ENCODE assay signal across 15 cellular contexts in the genomic region with DNA sequence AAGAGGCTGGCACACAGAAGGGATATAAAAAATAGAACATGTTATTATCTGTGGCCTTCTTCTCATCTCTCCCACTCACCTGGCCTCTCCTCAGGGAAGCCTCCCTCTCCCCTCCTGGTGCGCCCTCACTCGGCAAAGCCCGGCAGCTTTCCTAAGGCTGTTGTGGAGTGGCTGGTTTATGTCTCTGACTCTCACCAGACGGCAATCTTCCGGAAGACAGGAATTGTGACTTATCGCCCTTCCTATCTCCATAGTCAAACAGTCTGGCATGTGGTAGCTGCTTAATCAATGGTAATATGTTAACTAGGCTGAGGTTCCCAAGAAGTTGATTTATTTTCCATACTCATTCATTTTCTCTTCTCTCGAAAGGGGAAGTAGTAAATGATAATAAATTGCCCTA.
DNase-seq lines count a peak whose midpoint lies in the region; ATAC-seq, FAIRE-seq and TF ChIP-seq lines count a peak whose summit lies in the region.
"Had no signal": no experiment of that assay in that cellular context is flagged by ENCODE, and none has a peak within 500 bp of the region (broad histone marks: within the 10 kb centered on the region; RNA-seq: fewer than 3 reads in every experiment).

No MANE protein-coding gene starts in this region.

- DNase-seq in K562 (ENCODE audit: extremely low read depth in 1 of 4, low spot score in 3 of 4) = no peak
- DNase-seq in neural crest cell (ENCODE audit: low read depth, low spot score) = no peak
- no peak for DNase-seq in Calu3
- DNase-seq in upper lobe of left lung = no peak
- DNase-seq in head of caudate nucleus = no peak
- DNase-seq: COR-L47, EL, NCI-H1436, NCI-H1930, Peyer's patch had no signal

- H3K9ac ChIP-seq in K562 (ENCODE audit: insufficient read depth in 1 of 2, low read depth in 2 of 2, low read length in 2 of 2) = no peak overlapping the region
- H3K9ac ChIP-seq: KMS-11 had no signal

- no peak for TF ChIP-seq POLR2A in K562 (conservative IDR thresholded peaks at IDR 0.05)
- TF ChIP-seq POLR2A in upper lobe of left lung (IDR thresholded peaks at IDR 0.05) = no peak

- H3K4me3 ChIP-seq in K562 = no peak overlapping the region
- no peak overlapping the region for H3K4me3 ChIP-seq in upper lobe of left lung
- H3K4me3 ChIP-seq: Peyer's patch, SJSA1 had no signal

- H3K27me3 Mint-ChIP-seq in neural crest cell (ENCODE audit: low read depth) = no peaks in the 10 kb centered on the region
- no peaks in the 10 kb centered on the region for H3K27me3 Mint-ChIP-seq in Calu3 (ENCODE audit: unreplicated experiment)

- no peak for FAIRE-seq in K562 (lab: Jason Lieb, UNC)
- FAIRE-seq: H1 had no signal

- peak overlapping the region; percentile 94 for H3K27ac Mint-ChIP-seq in neural crest cell (ENCODE audit: unreplicated experiment)
- H3K27ac Mint-ChIP-seq in Calu3 (ENCODE audit: unreplicated experiment) = no peak overlapping the region

- CTCF ChIA-PET in K562 (lab: Yijun Ruan, JAX; ENCODE audit: low intra/inter-chr PET ratio) (no interaction called here), Calu3 (lab: Charles Lee) (interaction anchor here (0.5 kb wide), 1 partner anchor 152 kb away, joined by 3 read pairs; no protein-coding TSS in a partner anchor)

- H2AFZ ChIP-seq in K562 (ENCODE audit: low read depth, low read length) = no peak overlapping the region

- no peak; a peak in 1 of 4 replicates for TF ChIP-seq RAD21 in K562 (CRISPR knock-in tag; conservative IDR thresholded peaks at IDR 0.05 in 1 of 2, IDR thresholded peaks at IDR 0.05 in 1 of 2)

- POLR2A ChIA-PET in K562 (lab: Yijun Ruan, JAX) = interaction anchor here (0.7 to 2.5 kb wide), 5 partner anchors 9 to 192 kb away, joined by 3 to 17 read pairs (median 4); no protein-coding TSS in a partner anchor

- H4K20me1 ChIP-seq in K562 (replicated peaks; ENCODE audit: control insufficient read depth, insufficient read depth, low read length) = peaks cover 21% of the 10 kb centered on the region

- TF ChIP-seq CTCF in K562 (IDR thresholded peaks at IDR 0.05 in 2 of 3, conservative IDR thresholded peaks at IDR 0.05 in 1 of 3; ENCODE audit: insufficient read depth in 2 of 3, low read depth in 1 of 3, low read length in 3 of 3) = 0 out of 6 replicates have a peak, but pooled peaks of 1 of the 3 experiments have one; percentile 23
- TF ChIP-seq CTCF in neural crest cell (conservative IDR thresholded peaks at IDR 0.05) = no peak
- no peak for TF ChIP-seq CTCF in Calu3 (IDR thresholded peaks at IDR 0.05; ENCODE audit: unreplicated experiment)
- TF ChIP-seq CTCF in upper lobe of left lung (IDR thresholded peaks at IDR 0.05) = no peak

- ATAC-seq in K562 = peak; percentile 50; the same call in 2 of the 3 replicates
- ATAC-seq in upper lobe of left lung (ENCODE audit: low FRiP score in 2 of 2) = no peak
- no peak for ATAC-seq in HG02938 (IDR thresholded peaks at IDR 0.05; ENCODE audit: unreplicated experiment)

- no peak overlapping the region for H3K27ac ChIP-seq in K562 (ENCODE audit: extremely low read depth, low read depth, low read length)
- no peak overlapping the region for H3K27ac ChIP-seq in upper lobe of left lung
- H3K27ac ChIP-seq: KMS-11, Peyer's patch, SJSA1 had no signal

- intact Hi-C loops in K562 (cut with micrococcal nuclease) (no loop called here), Calu3 (cut with micrococcal nuclease; ENCODE audit: unreplicated experiment) (no loop called here), head of caudate nucleus (cut with DNase I) (no loop called here)

- H3K4me1 Mint-ChIP-seq in neural crest cell = peaks cover 16% of the 10 kb centered on the region
- peaks cover 17% of the 10 kb centered on the region for H3K4me1 Mint-ChIP-seq in Calu3 (ENCODE audit: low read depth, unreplicated experiment)

- no peaks in the 10 kb centered on the region for H3K9me1 ChIP-seq in K562 (ENCODE audit: control insufficient read depth, insufficient read depth, low read length)

- 34% methylated on average over 7 of the region's 7 CpGs for WGBS in K562 (ENCODE audit: insufficient coverage, low coverage, missing lambda C conversion rate)
- WGBS in upper lobe of left lung, 2 donors = 89 to 91% methylated on average over 7 of the region's 7 CpGs

- in situ Hi-C loops in K562 (cut with MboI) = no loop called here

- H3K36me3 ChIP-seq in K562 (ENCODE audit: control insufficient read depth, insufficient read depth, low read length) (no peaks in the 10 kb centered on the region), upper lobe of left lung (no peaks in the 10 kb centered on the region)
- H3K36me3 ChIP-seq: Peyer's patch, SJSA1 had no signal

- BruUV-seq in K562 (replicated peaks; lab: Mats Ljungman, UMichigan) = no TSS peak
- BruUV-seq in Calu3 (replicated peaks; lab: Mats Ljungman, UMichigan) = no TSS peak

- peaks cover 6% of the 10 kb centered on the region for H3K36me3 Mint-ChIP-seq in neural crest cell (ENCODE audit: low read depth)
- no peaks in the 10 kb centered on the region for H3K36me3 Mint-ChIP-seq in Calu3 (ENCODE audit: insufficient read depth, unreplicated experiment)

- H3K4me3 Mint-ChIP-seq in neural crest cell = no peak overlapping the region
- H3K4me3 Mint-ChIP-seq in Calu3 (ENCODE audit: low read depth, unreplicated experiment) = no peak overlapping the region

- no peaks in the 10 kb centered on the region for H3K79me2 ChIP-seq in K562 (ENCODE audit: control insufficient read depth, insufficient read depth, low read length)

- H3K27me3 ChIP-seq in K562 (ENCODE audit: control insufficient read depth in 2 of 2, insufficient read depth in 2 of 2, low read length in 2 of 2) (peaks cover 17 to 32% of the 10 kb centered on the region in 2 experiments; a peak in 4 of 5 replicates), upper lobe of left lung (no peaks in the 10 kb centered on the region)
- H3K27me3 ChIP-seq: Peyer's patch, SJSA1 had no signal

- H3K9me3 ChIP-seq in K562 (replicated peaks; ENCODE audit: control insufficient read depth, insufficient read depth, low read depth, low read length) = no peaks in the 10 kb centered on the region
- H3K9me3 ChIP-seq in upper lobe of left lung = no peaks in the 10 kb centered on the region
- H3K9me3 ChIP-seq: Peyer's patch, SJSA1 had no signal

- H3K4me1 ChIP-seq in K562 (replicated peaks in 1 of 2; ENCODE audit: control insufficient read depth in 2 of 2, insufficient read depth in 2 of 2, low read length in 2 of 2) (no peaks in the 10 kb centered on the region), upper lobe of left lung (peaks cover 0 to 5% (median 0%) of the 10 kb centered on the region in 4 donors)

- H3K9me3 Mint-ChIP-seq in neural crest cell (no peaks in the 10 kb centered on the region), Calu3 (ENCODE audit: low read depth, unreplicated experiment) (no peaks in the 10 kb centered on the region)

- H3K4me2 ChIP-seq in K562 (ENCODE audit: insufficient read depth, low read length) = no peak overlapping the region
- H3K4me2 ChIP-seq: KMS-11 had no signal

- TF ChIP-seq EP300 in K562 (IDR thresholded peaks at IDR 0.05; ENCODE audit: low read length) (no peak), upper lobe of left lung (IDR thresholded peaks at IDR 0.05) (no peak)

TF ChIP-seq in PFSK-1, 5 proteins besides CTCF, POLR2A, EP300 and RAD21 (continues in another document):
- no peak for TF ChIP-seq TAF1 (IDR thresholded peaks at IDR 0.05; ENCODE audit: borderline replicate concordance, insufficient read depth, low read length)

TF ChIP-seq in K562, 482 proteins besides CTCF, POLR2A, EP300 and RAD21 (continues in another document):
- no peak for TF ChIP-seq ARNT (IDR thresholded peaks at IDR 0.05)
- TF ChIP-seq ESRRA (IDR thresholded peaks at IDR 0.05; ENCODE audit: borderline replicate concordance, low read depth) = no peak
- TF ChIP-seq ATF2 (CRISPR knock-in tag; IDR thresholded peaks at IDR 0.05) = no peak
- TF ChIP-seq BRF1 (IDR thresholded peaks at IDR 0.05; ENCODE audit: borderline replicate concordance, extremely low read depth, insufficient read length) = no peak
- TF ChIP-seq FOXO4 (CRISPR knock-in tag; IDR thresholded peaks at IDR 0.05) = no peak
- TF ChIP-seq NRF1 (conservative IDR thresholded peaks at IDR 0.05 in 1 of 2, IDR thresholded peaks at IDR 0.05 in 1 of 2) = no peak
